Comparison of ENCODE assay signal across 19 cellular contexts in the genomic region with DNA sequence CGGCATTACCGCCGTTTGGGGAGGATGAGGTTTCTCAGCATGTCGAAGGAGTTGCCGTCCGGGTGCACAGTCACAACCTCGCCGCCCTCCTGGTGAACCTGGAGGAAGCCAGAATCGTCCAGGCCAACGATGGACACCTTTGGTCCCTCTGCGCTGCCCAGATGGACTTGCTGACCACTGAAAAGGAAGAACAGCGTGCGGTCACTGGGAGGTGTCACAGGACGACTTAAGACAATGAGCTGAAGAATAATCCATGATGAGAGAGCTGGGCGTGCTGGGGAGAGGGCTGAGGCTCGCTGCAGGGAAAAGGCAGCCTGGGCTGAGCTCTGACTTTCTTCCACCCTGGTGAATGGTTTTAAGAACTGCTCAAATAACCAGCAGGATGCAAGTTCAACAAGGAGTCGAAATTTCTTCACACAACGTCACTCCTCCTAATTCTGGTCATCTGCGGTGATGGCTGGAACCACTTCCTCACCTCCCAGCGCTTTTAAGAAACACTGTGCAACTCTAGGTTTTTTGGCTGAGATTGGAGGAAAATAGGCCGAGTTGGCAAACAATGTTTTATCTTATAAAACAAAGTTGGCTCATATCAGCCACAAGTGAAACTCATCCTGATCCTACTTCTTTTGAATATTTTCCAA. TPM values are rescaled to one million over a fixed set of nuclear protein-coding genes. Genes with fewer than 3 reads are reported as not detected.
A peak's percentile ranks its signal among the peaks of the same experiment; 100 is the strongest.
DNase-seq lines count a peak whose midpoint lies in the region; ATAC-seq, FAIRE-seq and TF ChIP-seq lines count a peak whose summit lies in the region.
"Had no signal": no experiment of that assay in that cellular context is flagged by ENCODE, and none has a peak within 500 bp of the region (broad histone marks: within the 10 kb centered on the region; RNA-seq: fewer than 3 reads in every experiment).

No MANE protein-coding gene starts in this region.

- FAIRE-seq in A549 (lab: Jason Lieb, UNC) (no peak), TTC549 (lab: Jason Lieb, UNC) (peak; percentile 78), GM12891 (lab: Jason Lieb, UNC) (no peak)
- FAIRE-seq: K562 had no signal

- peak overlapping the region; percentile 50 to 72; a peak in 5 of 6 replicates for H3K27ac ChIP-seq in A549

- H3K4me3 ChIP-seq in A549 = no peak overlapping the region
- H3K4me3 ChIP-seq: K562 had no signal

- no peak for TF ChIP-seq CTCF in A549 (IDR thresholded peaks at IDR 0.05)

- peaks cover 32% of the 10 kb centered on the region for H3K4me1 ChIP-seq in A549

- no peaks in the 10 kb centered on the region for H3K9me3 ChIP-seq in A549

- 92% methylated on average over 15 of the region's 21 CpGs for WGBS in A549 (ENCODE audit: missing lambda C conversion rate)

- TF ChIP-seq POLR2A in A549 (IDR thresholded peaks at IDR 0.05; ENCODE audit: low read length) (no peak), GM12891 (IDR thresholded peaks at IDR 0.05; ENCODE audit: low read depth, low read length) (no peak)

- H3K4me2 ChIP-seq in A549 = peak overlapping the region; percentile 42; the same call in 1 of the 3 replicates

- ATAC-seq in A549 (no peak), HG03457 (IDR thresholded peaks at IDR 0.05; ENCODE audit: unreplicated experiment) (no peak)
- ATAC-seq: HCT116, K562, Panc1 had no signal

- TF ChIP-seq EP300 in A549 (IDR thresholded peaks at IDR 0.05) = no peak

- CTCF ChIA-PET in A549 (lab: Yijun Ruan, JAX) = interaction anchor here (1.9 kb wide), 1 partner anchor 20 kb away, joined by 4 read pairs; no protein-coding TSS in a partner anchor

- DNase-seq in A549 (ENCODE audit: low read depth in 1 of 2, low spot score in 1 of 2) (no peak), EH (ENCODE audit: low read depth) (peak; percentile 9), iris pigment epithelial cell (ENCODE audit: low read depth) (peak; percentile 64), UCSD-AML1 (lab: John Stamatoyannopoulos, UW; ENCODE audit: unreplicated experiment) (no peak), GM12891 (ENCODE audit: insufficient read length, low spot score) (no peak), activated gamma-delta T cell (lab: John Stamatoyannopoulos, UW) (no peak)
- DNase-seq: Calu3; CD4-positive, CD25-positive, alpha-beta regulatory T cell; DMS53; NCI-H1048; NCI-H146; NCI-H2081; NCI-H774; SHP77 treated with DMSO at 0.1 percent for 48 hours had no signal

- POLR2A ChIA-PET in A549 (lab: Yijun Ruan, JAX) = no interaction called here

- no peak for TF ChIP-seq RAD21 in A549 (conservative IDR thresholded peaks at IDR 0.05 in 1 of 2, IDR thresholded peaks at IDR 0.05 in 1 of 2)

TF ChIP-seq in A549, 52 proteins besides CTCF, POLR2A, EP300 and RAD21:
- TF ChIP-seq TP53 (CRISPR knock-in tag; IDR thresholded peaks at IDR 0.05) (no peak), KDM1A (IDR thresholded peaks at IDR 0.05; ENCODE audit: low read depth) (no peak), CHD2 (IDR thresholded peaks at IDR 0.05; ENCODE audit: low read length, partially characterized antibody) (no peak), ESRRA (IDR thresholded peaks at IDR 0.05; ENCODE audit: borderline replicate concordance, low read length) (no peak), NFE2L2 (conservative IDR thresholded peaks at IDR 0.05; ENCODE audit: low read length) (no peak), MYC (IDR thresholded peaks at IDR 0.05; ENCODE audit: borderline replicate concordance, low read length) (no peak), NR3C1 (IDR thresholded peaks at IDR 0.05) (no peak), EHMT2 (IDR thresholded peaks at IDR 0.05; ENCODE audit: low read depth) (no peak), CHD4 (IDR thresholded peaks at IDR 0.05; ENCODE audit: borderline replicate concordance) (no peak), JUNB (IDR thresholded peaks at IDR 0.05) (no peak), BHLHE40 (IDR thresholded peaks at IDR 0.05; ENCODE audit: low read depth, low read length) (no peak), SREBF2 (IDR thresholded peaks at IDR 0.05) (no peak), RARB (CRISPR knock-in tag; IDR thresholded peaks at IDR 0.05) (no peak), MAFK (IDR thresholded peaks at IDR 0.05; ENCODE audit: partially characterized antibody) (no peak), PHF8 (IDR thresholded peaks at IDR 0.05; ENCODE audit: borderline replicate concordance, low read depth) (no peak), ZFP36 (IDR thresholded peaks at IDR 0.05; ENCODE audit: borderline replicate concordance, partially characterized antibody) (no peak), TFCP2L1 (CRISPR knock-in tag; IDR thresholded peaks at IDR 0.05) (no peak)
- TF ChIP-seq, protein P1, sequence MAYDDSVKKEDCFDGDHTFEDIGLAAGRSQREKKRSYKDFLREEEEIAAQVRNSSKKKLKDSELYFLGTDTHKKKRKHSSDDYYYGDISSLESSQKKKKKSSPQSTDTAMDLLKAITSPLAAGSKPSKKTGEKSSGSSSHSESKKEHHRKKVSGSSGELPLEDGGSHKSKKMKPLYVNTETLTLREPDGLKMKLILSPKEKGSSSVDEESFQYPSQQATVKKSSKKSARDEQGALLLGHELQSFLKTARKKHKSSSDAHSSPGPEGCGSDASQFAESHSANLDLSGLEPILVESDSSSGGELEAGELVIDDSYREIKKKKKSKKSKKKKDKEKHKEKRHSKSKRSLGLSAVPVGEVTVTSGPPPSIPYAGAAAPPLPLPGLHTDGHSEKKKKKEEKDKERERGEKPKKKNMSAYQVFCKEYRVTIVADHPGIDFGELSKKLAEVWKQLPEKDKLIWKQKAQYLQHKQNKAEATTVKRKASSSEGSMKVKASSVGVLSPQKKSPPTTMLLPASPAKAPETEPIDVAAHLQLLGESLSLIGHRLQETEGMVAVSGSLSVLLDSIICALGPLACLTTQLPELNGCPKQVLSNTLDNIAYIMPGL (CRISPR knock-in tag; IDR thresholded peaks at IDR 0.05; ENCODE audit: borderline replicate concordance) = no peak

TF ChIP-seq in GM12891, 5 proteins besides CTCF, POLR2A, EP300 and RAD21:
- TF ChIP-seq SPI1 (IDR thresholded peaks at IDR 0.05; ENCODE audit: low read depth, low read length) = no peak
- TF ChIP-seq PAX5 (IDR thresholded peaks at IDR 0.05; ENCODE audit: insufficient read depth, low read length, severe bottlenecking) = no peak
- TF ChIP-seq POLR2AphosphoS5 (IDR thresholded peaks at IDR 0.05; ENCODE audit: low read depth, low read length) = no peak
- TF ChIP-seq POU2F2 (IDR thresholded peaks at IDR 0.05; ENCODE audit: low read depth, low read length) = no peak
- no peak for TF ChIP-seq TAF1 (IDR thresholded peaks at IDR 0.05; ENCODE audit: low read depth, low read length)

RNA-seq across cellular contexts. Expression of a gene that starts 55.4 kb away (rescaled TPM):
- polyA plus RNA-seq in A549 (2011; rRNA removed) (12.6 and 12.9 TPM in 2 replicates), A549 (2017; fragmentation: RNase III; extraction: RNeasy Plus Mini Kit Qiagen cat#74134 plus additional on column Dnase treatment) (11.2 to 13.4 TPM (median 12.1 TPM) in 3 replicates)
- polyA plus RNA-seq in A549 (2012; cell fraction: cytosol; rRNA removed) = 27.2 and 30.9 TPM in 2 replicates
- polyA plus RNA-seq in A549 (2012; cell fraction: nucleus; rRNA removed) = 49.2 and 57.7 TPM in 2 replicates
- polyA minus RNA-seq in A549 (2011; rRNA and poly(A)+ RNA removed) = 20.3 and 22.0 TPM in 2 replicates
- 0.04 TPM for polyA plus RNA-seq in GM12891 (2012; ENCODE audit: low read depth, missing spikeins)

Comparison
In these comparisons a context has a peak if more than half of its experiments do, and no peak if none do; other contexts are left out.
1. DNase-seq: peak in EH (single experiment) and iris pigment epithelial cell (single experiment); none in A549 (0 of 2), UCSD-AML1 (single experiment), GM12891 (single experiment) and activated gamma-delta T cell (single experiment).